19 cellular contexts compared by ENCODE assay signal in the genomic region with DNA sequence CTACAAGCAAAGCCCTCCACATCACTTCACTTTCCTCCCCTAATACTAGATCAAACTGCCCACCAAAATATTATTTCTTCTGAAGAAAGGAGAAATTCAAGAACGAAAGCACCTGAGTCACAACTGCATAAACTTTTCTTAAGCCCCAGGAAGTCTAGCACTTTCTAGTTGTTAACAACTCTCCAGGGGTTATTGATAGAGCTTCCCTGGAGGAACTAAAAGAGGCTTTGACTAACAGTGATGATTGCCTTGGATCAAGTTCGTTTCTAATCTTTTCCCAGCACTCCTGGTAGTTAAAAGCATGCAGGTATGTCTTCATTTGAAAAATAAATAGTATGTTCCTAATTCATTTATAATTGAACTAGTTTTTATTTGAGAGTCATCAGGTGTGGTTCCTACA.
DNase-seq lines count a peak whose midpoint lies in the region; ATAC-seq and TF ChIP-seq lines count a peak whose summit lies in the region.
"Had no signal": no experiment of that assay in that cellular context is flagged by ENCODE, and none has a peak within 500 bp of the region (broad histone marks: within the 10 kb centered on the region; RNA-seq: fewer than 3 reads in every experiment).

No MANE protein-coding gene starts in this region.

- peak overlapping the region; percentile 80 for H3K18ac ChIP-seq in mesendoderm (ENCODE audit: low read length)

- H3K4me2 ChIP-seq in GM23338 (no peak overlapping the region), mesendoderm (ENCODE audit: low read length) (no peak overlapping the region)
- H3K4me2 ChIP-seq: BLaER1 treated with 17β-estradiol and CSF1 and Interleukin-3, amounts not matched to agents 10 nM and 100 nM had no signal

- H2AFZ ChIP-seq in GM23338 = no peak overlapping the region
- H2AFZ ChIP-seq: GM23248 had no signal

- peaks cover 21% of the 10 kb centered on the region for H3K4me1 ChIP-seq in GM23338 (ENCODE audit: insufficient read depth)
- H3K4me1 ChIP-seq in HUES48 (ENCODE audit: control insufficient read depth, insufficient read depth, low read length) = peaks cover 18% of the 10 kb centered on the region
- H3K4me1 ChIP-seq in mesendoderm (ENCODE audit: control insufficient read depth, low read depth, low read length) = peaks cover 3% of the 10 kb centered on the region
- peaks cover 5 to 18% (median 13%) of the 10 kb centered on the region in 4 donors for H3K4me1 ChIP-seq in esophagus muscularis mucosa

- no peaks in the 10 kb centered on the region for H3K9me2 ChIP-seq in GM23338 (ENCODE audit: insufficient read depth)

- no peaks in the 10 kb centered on the region for H3K79me2 ChIP-seq in GM23338 (replicated peaks; ENCODE audit: insufficient read depth)
- no peaks in the 10 kb centered on the region for H3K79me2 ChIP-seq in mesendoderm (ENCODE audit: control insufficient read depth, insufficient read depth, low read length)

- H4K20me1 ChIP-seq in GM23338 (replicated peaks; ENCODE audit: insufficient read depth) = no peaks in the 10 kb centered on the region
- H4K20me1 ChIP-seq: BLaER1 treated with 17β-estradiol and CSF1 and Interleukin-3, amounts not matched to agents 10 nM and 100 nM had no signal

- H3K27ac ChIP-seq in GM23338 (ENCODE audit: low read depth) (no peak overlapping the region), HUES48 (ENCODE audit: low read depth, low read length) (peak overlapping the region; percentile 32), mesendoderm (ENCODE audit: low read depth, low read length) (peak overlapping the region; percentile 59), esophagus muscularis mucosa (replicated peaks in 1 of 4) (no peak overlapping the region)
- H3K27ac ChIP-seq: BLaER1 treated with 17β-estradiol and CSF1 and Interleukin-3, amounts not matched to agents 10 nM and 100 nM; GM23248; HL-60 had no signal

- no peaks in the 10 kb centered on the region for H3K9me3 Mint-ChIP-seq in GM23338

- H2AK5ac ChIP-seq in mesendoderm (ENCODE audit: low read length) = no peak overlapping the region

- H3K4me1 Mint-ChIP-seq in GM23338 = peaks cover 37% of the 10 kb centered on the region
- H3K4me1 Mint-ChIP-seq: B cell had no signal

- H3K4me3 ChIP-seq in GM23338 = no peak overlapping the region
- no peak overlapping the region for H3K4me3 ChIP-seq in HUES48 (ENCODE audit: low read depth, low read length)
- no peak overlapping the region for H3K4me3 ChIP-seq in choroid plexus epithelial cell (ENCODE audit: low read depth, low read length)
- H3K4me3 ChIP-seq in mesendoderm (ENCODE audit: low read length) = no peak overlapping the region
- H3K4me3 ChIP-seq in esophagus muscularis mucosa = no peak overlapping the region
- H3K4me3 ChIP-seq: BLaER1 treated with 17β-estradiol and CSF1 and Interleukin-3, amounts not matched to agents 10 nM and 100 nM; GM12878; GM23248; K562 had no signal

- peak; percentile 63 for ATAC-seq in GM23338
- ATAC-seq: CD8-positive, alpha-beta T cell; GM12878; K562 had no signal

- no peak overlapping the region for H3K56ac ChIP-seq in mesendoderm (ENCODE audit: low read length)

- H3K27ac Mint-ChIP-seq in GM23338 = peak overlapping the region; percentile 70; the same call in 1 of the 2 replicates
- H3K27ac Mint-ChIP-seq: B cell; CD8-positive, alpha-beta T cell had no signal

- TF ChIP-seq POLR2A in esophagus muscularis mucosa (IDR thresholded peaks at IDR 0.05; ENCODE audit: low read depth) = no peak

- H3F3A ChIP-seq in GM23338 (replicated peaks; ENCODE audit: low read depth) = no peaks in the 10 kb centered on the region

- no CpG with 5 or more reads among the region's 2 CpGs for WGBS in mesendoderm (ENCODE audit: extremely low coverage, insufficient coverage, low lambda C conversion rate)
- 83% methylated on average over 2 of the region's 2 CpGs for WGBS in esophagus muscularis mucosa

- H4K8ac ChIP-seq in mesendoderm (ENCODE audit: low read depth, low read length) = no peak overlapping the region

- H3K9ac ChIP-seq in HUES48 (ENCODE audit: low read depth, low read length) = no peak overlapping the region
- no peak overlapping the region for H3K9ac ChIP-seq in mesendoderm (ENCODE audit: low read length)
- H3K9ac ChIP-seq: BLaER1 treated with 17β-estradiol and CSF1 and Interleukin-3, amounts not matched to agents 10 nM and 100 nM; GM23248 had no signal

- no peak for TF ChIP-seq EP300 in esophagus muscularis mucosa (IDR thresholded peaks at IDR 0.05)

- H3K36me3 ChIP-seq in GM23338 (ENCODE audit: insufficient read depth) = no peaks in the 10 kb centered on the region
- H3K36me3 ChIP-seq in HUES48 (ENCODE audit: control insufficient read depth, insufficient read depth, low read length) = no peaks in the 10 kb centered on the region
- no peaks in the 10 kb centered on the region for H3K36me3 ChIP-seq in mesendoderm (ENCODE audit: control insufficient read depth, insufficient read depth, low read length)
- H3K36me3 ChIP-seq in esophagus muscularis mucosa = no peaks in the 10 kb centered on the region
- H3K36me3 ChIP-seq: BLaER1 treated with 17β-estradiol and CSF1 and Interleukin-3, amounts not matched to agents 10 nM and 100 nM had no signal

- H3K4me3 Mint-ChIP-seq in GM23338 = no peak overlapping the region
- H3K4me3 Mint-ChIP-seq: B cell; CD8-positive, alpha-beta T cell had no signal

- DNase-seq in GM23338 (ENCODE audit: low spot score) = peak; percentile 32
- DNase-seq in choroid plexus epithelial cell (ENCODE audit: low read depth) = peak; percentile 20
- peak; percentile 89 for DNase-seq in mesendoderm
- DNase-seq in head of caudate nucleus = no peak
- DNase-seq in GM03348 (ENCODE audit: low spot score) = no peak
- DNase-seq in esophagus muscularis mucosa (ENCODE audit: extremely low spot score) = no peak
- DNase-seq: Calu3; CD8-positive, alpha-beta T cell; DMS79 treated with DMSO at 0.1 percent for 48 hours; GF-D8; GM23248; H7; IMR-90 had no signal

- no peak overlapping the region for H2BK5ac ChIP-seq in mesendoderm (ENCODE audit: low read length)

- H3K4ac ChIP-seq in mesendoderm (ENCODE audit: low read depth, low read length) = no peak overlapping the region

- no peaks in the 10 kb centered on the region for H3K36me3 Mint-ChIP-seq in GM23338 (ENCODE audit: low read depth)
- H3K36me3 Mint-ChIP-seq: CD8-positive, alpha-beta T cell had no signal

- H3K9me3 ChIP-seq in HUES48 (ENCODE audit: control insufficient read depth, insufficient read depth, low read length) (no peaks in the 10 kb centered on the region), esophagus muscularis mucosa (no peaks in the 10 kb centered on the region)
- H3K9me3 ChIP-seq: BLaER1 treated with 17β-estradiol and CSF1 and Interleukin-3, amounts not matched to agents 10 nM and 100 nM had no signal

- H3K23ac ChIP-seq in mesendoderm (ENCODE audit: low read length) = no peak overlapping the region

- H4K5ac ChIP-seq in mesendoderm (ENCODE audit: low read length) = no peak overlapping the region

- H3K27me3 Mint-ChIP-seq in GM23338 (ENCODE audit: insufficient read depth, low read depth, poor library complexity) = peaks cover 1% of the 10 kb centered on the region
- H3K27me3 Mint-ChIP-seq: B cell had no signal

- H2BK15ac ChIP-seq in mesendoderm (replicated peaks; ENCODE audit: low read depth) = peak overlapping the region; percentile 92

- TF ChIP-seq CTCF in GM23338 (conservative IDR thresholded peaks at IDR 0.05; ENCODE audit: low read depth in 2 of 2) (no peak), choroid plexus epithelial cell (conservative IDR thresholded peaks at IDR 0.05; ENCODE audit: low read depth, low read length) (no peak), esophagus muscularis mucosa (IDR thresholded peaks at IDR 0.05) (no peak)

- intact Hi-C loops in head of caudate nucleus (cut with DNase I) = no loop called here
- intact Hi-C loops in esophagus muscularis mucosa (cut with DNase I) = no loop called here

- H3K27me3 ChIP-seq in GM23338 (ENCODE audit: insufficient read depth) (no peaks in the 10 kb centered on the region), HUES48 (ENCODE audit: control insufficient read depth, insufficient read depth, low read length) (no peaks in the 10 kb centered on the region), mesendoderm (ENCODE audit: insufficient read depth, low read length, poor library complexity) (no peaks in the 10 kb centered on the region), esophagus muscularis mucosa (no peaks in the 10 kb centered on the region)
- H3K27me3 ChIP-seq: BLaER1 treated with 17β-estradiol and CSF1 and Interleukin-3, amounts not matched to agents 10 nM and 100 nM had no signal

- H2BK120ac ChIP-seq in mesendoderm (ENCODE audit: low read depth, low read length) = no peak overlapping the region

- no peaks in the 10 kb centered on the region for H3K79me1 ChIP-seq in mesendoderm (ENCODE audit: low read length)

TF ChIP-seq in GM23338, 12 proteins besides CTCF, POLR2A, EP300 and RAD21:
- TF ChIP-seq, protein P1, sequence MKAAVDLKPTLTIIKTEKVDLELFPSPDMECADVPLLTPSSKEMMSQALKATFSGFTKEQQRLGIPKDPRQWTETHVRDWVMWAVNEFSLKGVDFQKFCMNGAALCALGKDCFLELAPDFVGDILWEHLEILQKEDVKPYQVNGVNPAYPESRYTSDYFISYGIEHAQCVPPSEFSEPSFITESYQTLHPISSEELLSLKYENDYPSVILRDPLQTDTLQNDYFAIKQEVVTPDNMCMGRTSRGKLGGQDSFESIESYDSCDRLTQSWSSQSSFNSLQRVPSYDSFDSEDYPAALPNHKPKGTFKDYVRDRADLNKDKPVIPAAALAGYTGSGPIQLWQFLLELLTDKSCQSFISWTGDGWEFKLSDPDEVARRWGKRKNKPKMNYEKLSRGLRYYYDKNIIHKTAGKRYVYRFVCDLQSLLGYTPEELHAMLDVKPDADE (IDR thresholded peaks at IDR 0.05) = no peak
- TF ChIP-seq JUNB (IDR thresholded peaks at IDR 0.05; ENCODE audit: unreplicated experiment) (no peak), ZNF114 (CRISPR knock-in tag; IDR thresholded peaks at IDR 0.05) (no peak), ZNF331 (CRISPR knock-in tag; IDR thresholded peaks at IDR 0.05; ENCODE audit: low read depth) (no peak), POLR2AphosphoS5 (IDR thresholded peaks at IDR 0.05; ENCODE audit: low read depth) (no peak), EZH2 (IDR thresholded peaks at IDR 0.05; ENCODE audit: low read depth, unreplicated experiment) (no peak)

Comparison
In these comparisons a context has a peak if more than half of its experiments do, and no peak if none do; other contexts are left out.
1. DNase-seq: peak in GM23338 (single experiment), choroid plexus epithelial cell (single experiment) and mesendoderm (single experiment); none in head of caudate nucleus (0 of 42), GM03348 (single experiment) and esophagus muscularis mucosa (single experiment).
2. H3K27ac ChIP-seq: peak in HUES48 (single experiment) and mesendoderm (single experiment); none in GM23338 (single experiment) and esophagus muscularis mucosa (0 of 4).